ENCODE assay signal across 17 cellular contexts in genomic region chr5:88474574-88474973, GRCh38.
"Had no signal": no experiment of that assay in that cellular context is flagged by ENCODE, and none has a peak within 500 bp of the region (broad histone marks: within the 10 kb centered on the region; RNA-seq: fewer than 3 reads in every experiment).

No MANE protein-coding gene starts in this region.

- H3K4me3 ChIP-seq: cardiac muscle cell, left lung, psoas muscle, tibial artery had no signal

- H3K9me3 ChIP-seq: left lung, psoas muscle, tibial artery had no signal

- H3K4me3 Mint-ChIP-seq: activated naive CD8-positive, alpha-beta T cell treated with anti-CD3 and anti-CD28 coated beads for 36 hours; stimulated activated memory B cell treated with anti-CD40 and anti-IgM and Interleukin-4, amounts not matched to agents 10 μg/mL and 1 μg/mL and 100 μg/mL, for 72 hours; T-helper 1 cell treated with Interleukin-12 subunit alpha and Interleukin-12 subunit beta and Interleukin-4 antibody, amounts not matched to agents 30 μg/mL and 1 μg/mL, for 36 hours had no signal

- H3K4me1 ChIP-seq: foreskin keratinocyte, left lung, psoas muscle, tibial artery had no signal

- DNase-seq: activated CD4-positive, alpha-beta T cell treated with anti-CD3 and anti-CD28 coated beads, Interleukin-2, amount 50 U/mL, for 1 hour; activated CD4-positive, CD25-positive, alpha-beta regulatory T cell treated with anti-CD3 and anti-CD28 coated beads, Interleukin-2, amount 50 U/mL, for 72 hours; activated CD8-positive, alpha-beta memory T cell treated with anti-CD3 and anti-CD28 coated beads for 24 hours; activated naive CD8-positive, alpha-beta T cell treated with anti-CD3 and anti-CD28 coated beads for 36 hours; amniotic stem cell; foreskin keratinocyte; glutamatergic neuron; left lung; mammary epithelial cell; psoas muscle; stimulated activated CD4-positive, alpha-beta T cell treated with anti-CD3 and anti-CD28 coated beads, Interleukin-4, amount 100 ng/mL, for 4 hours; tibial artery had no signal

- FAIRE-seq: keratinocyte had no signal

- H3K27ac Mint-ChIP-seq: activated naive CD8-positive, alpha-beta T cell treated with anti-CD3 and anti-CD28 coated beads for 36 hours; stimulated activated memory B cell treated with anti-CD40 and anti-IgM and Interleukin-4, amounts not matched to agents 10 μg/mL and 1 μg/mL and 100 μg/mL, for 72 hours; T-helper 1 cell treated with Interleukin-12 subunit alpha and Interleukin-12 subunit beta and Interleukin-4 antibody, amounts not matched to agents 30 μg/mL and 1 μg/mL, for 36 hours had no signal

- H3K4me1 Mint-ChIP-seq: activated naive CD8-positive, alpha-beta T cell treated with anti-CD3 and anti-CD28 coated beads for 36 hours; stimulated activated memory B cell treated with anti-CD40 and anti-IgM and Interleukin-4, amounts not matched to agents 10 μg/mL and 1 μg/mL and 100 μg/mL, for 72 hours had no signal

- ATAC-seq: foreskin keratinocyte; left lung; psoas muscle; sciatic nerve; stimulated activated memory B cell treated with anti-CD40 and anti-IgM and Interleukin-4, amounts not matched to agents 10 μg/mL and 1 μg/mL and 100 μg/mL, for 72 hours had no signal

- H3K36me3 Mint-ChIP-seq: activated naive CD8-positive, alpha-beta T cell treated with anti-CD3 and anti-CD28 coated beads for 36 hours had no signal

- H3K36me3 ChIP-seq: cardiac muscle cell, left lung, tibial artery had no signal

- H3K27me3 ChIP-seq: cardiac muscle cell, foreskin keratinocyte, left lung, tibial artery had no signal

- H3K27ac ChIP-seq: cardiac muscle cell, foreskin keratinocyte, left lung, psoas muscle, tibial artery had no signal
